11 cellular contexts compared by ENCODE assay signal in genomic region chr13:24921003-24921402, GRCh38.
A peak's percentile ranks its signal among the peaks of the same experiment; 100 is the strongest.
DNase-seq lines count a peak whose midpoint lies in the region; ATAC-seq, FAIRE-seq and TF ChIP-seq lines count a peak whose summit lies in the region.
"Had no signal": no experiment of that assay in that cellular context is flagged by ENCODE, and none has a peak within 500 bp of the region (broad histone marks: within the 10 kb centered on the region; RNA-seq: fewer than 3 reads in every experiment).

No MANE protein-coding gene starts in this region.

- peak overlapping the region; percentile 78; the same call in 1 of the 2 replicates for H3K4me2 ChIP-seq in MM.1S (ENCODE audit: low read depth, low read length)

- no peak overlapping the region for H3K9ac ChIP-seq in MM.1S (ENCODE audit: low read length)

- FAIRE-seq in GM19239 (lab: Jason Lieb, UNC) (no peak), frontal cortex (lab: Jason Lieb, UNC) (no peak)

- H3K27me3 ChIP-seq in MM.1S (replicated peaks; ENCODE audit: insufficient read depth, low read length), result no peaks in the 10 kb centered on the region

- H4K20me1 ChIP-seq in MM.1S (ENCODE audit: insufficient read depth, low read length), result no peaks in the 10 kb centered on the region

- H3K4me1 ChIP-seq in MM.1S (ENCODE audit: low read length), result 0 out of 2 replicates have a peak, but pooled peaks cover 6% of the 10 kb centered on the region

- H3F3A ChIP-seq in MM.1S (ENCODE audit: insufficient read depth, low read length), result 0 out of 2 replicates have a peak, but pooled peaks cover 3% of the 10 kb centered on the region

- H3K4me1 Mint-ChIP-seq in T-helper 1 cell treated with Interleukin-12 subunit alpha and Interleukin-12 subunit beta and Interleukin-4 antibody, amounts not matched to agents 30 μg/mL and 1 μg/mL, for 36 hours (ENCODE audit: low read depth), result peaks cover 18% of the 10 kb centered on the region
- H3K4me1 Mint-ChIP-seq in activated naive CD8-positive, alpha-beta T cell treated with anti-CD3 and anti-CD28 coated beads, Interleukin-2, amount 10 ng/mL, durations not matched to agents 7 days and 5 days, result peaks cover 13% of the 10 kb centered on the region
- H3K4me1 Mint-ChIP-seq in natural killer cell treated with Interleukin-12 subunit alpha and Interleukin-12 subunit beta and Interleukin-15 and Interleukin-18, amount 100 ng/mL, for 72 hours (ENCODE audit: low read depth in 2 of 2), result peaks cover 10 to 16% of the 10 kb centered on the region in 2 donors

- no peaks in the 10 kb centered on the region for H3K9me3 ChIP-seq in MM.1S (replicated peaks; ENCODE audit: insufficient read depth, low read length)

- no peaks in the 10 kb centered on the region for H3K36me3 ChIP-seq in MM.1S (replicated peaks; ENCODE audit: insufficient read depth, low read length)

- H3K9me2 ChIP-seq in MM.1S (replicated peaks; ENCODE audit: insufficient read depth, low read length), result no peaks in the 10 kb centered on the region

- peak overlapping the region; percentile 69 for H3K4me3 Mint-ChIP-seq in T-helper 1 cell treated with Interleukin-12 subunit alpha and Interleukin-12 subunit beta and Interleukin-4 antibody, amounts not matched to agents 30 μg/mL and 1 μg/mL, for 36 hours
- H3K4me3 Mint-ChIP-seq in activated naive CD8-positive, alpha-beta T cell treated with anti-CD3 and anti-CD28 coated beads, Interleukin-2, amount 10 ng/mL, durations not matched to agents 7 days and 5 days, result peak overlapping the region; percentile 63
- peak overlapping the region; percentile 88 for H3K4me3 Mint-ChIP-seq in natural killer cell treated with Interleukin-12 subunit alpha and Interleukin-12 subunit beta and Interleukin-15 and Interleukin-18, amount 100 ng/mL, for 72 hours

- POLR2A ChIA-PET in activated naive CD8-positive, alpha-beta T cell treated with anti-CD3 and anti-CD28 coated beads, Interleukin-2, amount 10 ng/mL, durations not matched to agents 7 days and 5 days (lab: Charles Lee), result no interaction called here

- peak overlapping the region; percentile 59 for H3K27ac Mint-ChIP-seq in T-helper 1 cell treated with Interleukin-12 subunit alpha and Interleukin-12 subunit beta and Interleukin-4 antibody, amounts not matched to agents 30 μg/mL and 1 μg/mL, for 36 hours
- H3K27ac Mint-ChIP-seq in activated naive CD8-positive, alpha-beta T cell treated with anti-CD3 and anti-CD28 coated beads, Interleukin-2, amount 10 ng/mL, durations not matched to agents 7 days and 5 days, result no peak overlapping the region
- H3K27ac Mint-ChIP-seq in natural killer cell treated with Interleukin-12 subunit alpha and Interleukin-12 subunit beta and Interleukin-15 and Interleukin-18, amount 100 ng/mL, for 72 hours, result no peak overlapping the region
- H3K27ac Mint-ChIP-seq: effector memory CD8-positive, alpha-beta T cell had no signal

- ATAC-seq in activated naive CD8-positive, alpha-beta T cell treated with anti-CD3 and anti-CD28 coated beads, Interleukin-2, amount 10 ng/mL, durations not matched to agents 7 days and 5 days (ENCODE audit: low read depth), result no peak
- no peak for ATAC-seq in natural killer cell treated with Interleukin-12 subunit alpha and Interleukin-12 subunit beta and Interleukin-15 and Interleukin-18, amount 100 ng/mL, for 72 hours
- ATAC-seq: effector memory CD8-positive, alpha-beta T cell; left lobe of liver had no signal

- H3K9me3 Mint-ChIP-seq in T-helper 1 cell treated with Interleukin-12 subunit alpha and Interleukin-12 subunit beta and Interleukin-4 antibody, amounts not matched to agents 30 μg/mL and 1 μg/mL, for 36 hours, result no peaks in the 10 kb centered on the region
- H3K9me3 Mint-ChIP-seq in activated naive CD8-positive, alpha-beta T cell treated with anti-CD3 and anti-CD28 coated beads, Interleukin-2, amount 10 ng/mL, durations not matched to agents 7 days and 5 days, result no peaks in the 10 kb centered on the region
- no peaks in the 10 kb centered on the region for H3K9me3 Mint-ChIP-seq in natural killer cell treated with Interleukin-12 subunit alpha and Interleukin-12 subunit beta and Interleukin-15 and Interleukin-18, amount 100 ng/mL, for 72 hours
- H3K9me3 Mint-ChIP-seq: effector memory CD8-positive, alpha-beta T cell had no signal

- H2AFZ ChIP-seq in MM.1S (ENCODE audit: low read length), result no peak overlapping the region

- peaks cover 61% of the 10 kb centered on the region for H3K79me2 ChIP-seq in MM.1S (ENCODE audit: low read length)

- no peak overlapping the region for H3K4me3 ChIP-seq in MM.1S (ENCODE audit: low read length)

- DNase-seq in T-helper 1 cell, result no peak
- DNase-seq in MM.1S, result no peak
- DNase-seq in activated naive CD8-positive, alpha-beta T cell treated with anti-CD3 and anti-CD28 coated beads, Interleukin-2, amount 10 ng/mL, durations not matched to agents 7 days and 5 days, result no peak
- no peak for DNase-seq in natural killer cell treated with Interleukin-12 subunit alpha and Interleukin-12 subunit beta and Interleukin-15 and Interleukin-18, amount 100 ng/mL, for 72 hours (ENCODE audit: low spot score)
- DNase-seq in GM19239 (ENCODE audit: insufficient read length, low spot score), result no peak
- no peak for DNase-seq in frontal cortex (ENCODE audit: low spot score in 2 of 2)
- no peak for DNase-seq in dermis blood vessel endothelial cell
- DNase-seq: effector memory CD8-positive, alpha-beta T cell; T1000 had no signal

- no peak for TF ChIP-seq CTCF in MM.1S (IDR thresholded peaks at IDR 0.05; ENCODE audit: low read length)

- H3K27ac ChIP-seq in MM.1S (ENCODE audit: low read length), result no peak overlapping the region

- H3K27me3 Mint-ChIP-seq in T-helper 1 cell treated with Interleukin-12 subunit alpha and Interleukin-12 subunit beta and Interleukin-4 antibody, amounts not matched to agents 30 μg/mL and 1 μg/mL, for 36 hours (ENCODE audit: low read depth), result no peaks in the 10 kb centered on the region
- no peaks in the 10 kb centered on the region for H3K27me3 Mint-ChIP-seq in activated naive CD8-positive, alpha-beta T cell treated with anti-CD3 and anti-CD28 coated beads, Interleukin-2, amount 10 ng/mL, durations not matched to agents 7 days and 5 days
- no peaks in the 10 kb centered on the region for H3K27me3 Mint-ChIP-seq in natural killer cell treated with Interleukin-12 subunit alpha and Interleukin-12 subunit beta and Interleukin-15 and Interleukin-18, amount 100 ng/mL, for 72 hours
- H3K27me3 Mint-ChIP-seq: effector memory CD8-positive, alpha-beta T cell had no signal

- peaks cover 3% of the 10 kb centered on the region for H3K36me3 Mint-ChIP-seq in T-helper 1 cell treated with Interleukin-12 subunit alpha and Interleukin-12 subunit beta and Interleukin-4 antibody, amounts not matched to agents 30 μg/mL and 1 μg/mL, for 36 hours (ENCODE audit: low read depth)
- H3K36me3 Mint-ChIP-seq in activated naive CD8-positive, alpha-beta T cell treated with anti-CD3 and anti-CD28 coated beads, Interleukin-2, amount 10 ng/mL, durations not matched to agents 7 days and 5 days, result peaks cover 2% of the 10 kb centered on the region
- no peaks in the 10 kb centered on the region for H3K36me3 Mint-ChIP-seq in natural killer cell treated with Interleukin-12 subunit alpha and Interleukin-12 subunit beta and Interleukin-15 and Interleukin-18, amount 100 ng/mL, for 72 hours
